ENCODE assay signal across 16 cellular contexts in the genomic region with DNA sequence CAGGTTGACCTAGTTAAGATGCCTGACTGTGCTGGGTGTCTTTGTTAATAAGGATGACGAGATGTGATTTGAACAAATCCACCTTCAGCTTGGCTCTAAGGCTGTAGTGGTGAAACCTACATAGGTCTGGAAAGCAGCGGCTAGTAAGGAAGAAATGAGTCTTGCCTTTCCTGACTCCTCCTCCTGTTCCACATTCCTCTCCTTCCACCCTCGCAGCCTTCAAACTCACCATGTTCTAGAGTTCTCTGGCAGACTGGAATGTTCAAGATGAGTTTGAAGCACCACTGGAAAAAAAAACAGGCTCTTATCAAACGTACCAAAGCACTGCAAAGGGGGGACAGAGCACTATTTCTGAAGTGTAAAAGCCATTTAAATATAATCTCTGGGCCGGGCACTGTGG.
DNase-seq lines count a peak whose midpoint lies in the region; ATAC-seq and TF ChIP-seq lines count a peak whose summit lies in the region.
"Had no signal": no experiment of that assay in that cellular context is flagged by ENCODE, and none has a peak within 500 bp of the region (broad histone marks: within the 10 kb centered on the region; RNA-seq: fewer than 3 reads in every experiment).

No MANE protein-coding gene starts in this region.

- TF ChIP-seq CTCF in choroid plexus epithelial cell (conservative IDR thresholded peaks at IDR 0.05; ENCODE audit: low read depth, low read length) (no peak), lower lobe of right lung (IDR thresholded peaks at IDR 0.05) (no peak), PC-3 (conservative IDR thresholded peaks at IDR 0.05; ENCODE audit: low read depth, low read length) (no peak), GM20000 (IDR thresholded peaks at IDR 0.05; ENCODE audit: extremely low read depth, missing control alignments) (no peak)

- 60% methylated on average over 5 of the region's 5 CpGs for WGBS in GM23248 (ENCODE audit: low coverage in 1 of 2, low lambda C conversion rate in 2 of 2, missing lambda C conversion rate in 2 of 2), 2 experiments

- in situ Hi-C loops in GM23248 (cut with MboI) = loop anchor here (25.0 kb wide), 1 partner anchor 684 kb away; a partner anchor contains a TSS

- H3K79me2 ChIP-seq in GM23248 (ENCODE audit: insufficient read depth) (no peaks in the 10 kb centered on the region), PC-3 (ENCODE audit: low read length) (no peaks in the 10 kb centered on the region)

- no peak overlapping the region for H2AFZ ChIP-seq in GM23248
- H2AFZ ChIP-seq in PC-3 (ENCODE audit: low read length) = no peak overlapping the region
- H2AFZ ChIP-seq: GM23338 had no signal

- BruUV-seq in PC-3 (replicated peaks; lab: Mats Ljungman, UMichigan) = no TSS peak

- ATAC-seq in lower lobe of right lung (peak; percentile 61 to 67), HG03571 (IDR thresholded peaks at IDR 0.05; ENCODE audit: unreplicated experiment) (no peak), PC-3 (no peak), GM18511 (IDR thresholded peaks at IDR 0.05; ENCODE audit: unreplicated experiment) (no peak)
- ATAC-seq: A549, GM23338 had no signal

- DNase-seq in GM23248 (peak; percentile 26), choroid plexus epithelial cell (ENCODE audit: low read depth) (peak; percentile 46), lower lobe of right lung (no peak), PC-3 (no peak), GM20000 (ENCODE audit: low spot score) (no peak)
- DNase-seq: BE2C; CD4-positive, alpha-beta memory T cell; DMS79; EL; GF-D8; H7 had no signal

- no peaks in the 10 kb centered on the region for H3K9me2 ChIP-seq in GM23248 (ENCODE audit: insufficient read depth)
- H3K9me2 ChIP-seq in PC-3 (replicated peaks; ENCODE audit: low read length) = no peaks in the 10 kb centered on the region

- CTCF ChIA-PET in PC-3 (lab: Charles Lee) = no interaction called here

- H3F3A ChIP-seq in GM23248 (ENCODE audit: insufficient read depth) = peaks cover 5% of the 10 kb centered on the region; the same call in 1 of the 2 replicates
- no peaks in the 10 kb centered on the region for H3F3A ChIP-seq in PC-3 (ENCODE audit: low read length, unreplicated experiment)

- POLR2A ChIA-PET in PC-3 (lab: Charles Lee; ENCODE audit: unreplicated experiment) = no interaction called here

- H3K4me3 ChIP-seq in GM23248 (no peak overlapping the region), choroid plexus epithelial cell (ENCODE audit: low read depth, low read length) (no peak overlapping the region), lower lobe of right lung (no peak overlapping the region), PC-3 (ENCODE audit: low read length) (no peak overlapping the region)
- H3K4me3 ChIP-seq: A549, GM23338 had no signal

- H3K4me1 ChIP-seq in GM23248 (ENCODE audit: insufficient read depth) (peaks cover 5% of the 10 kb centered on the region; the same call in 1 of the 2 replicates), lower lobe of right lung (no peaks in the 10 kb centered on the region), PC-3 (ENCODE audit: insufficient read depth, low read length) (no peaks in the 10 kb centered on the region; the same call in 1 of the 2 replicates)
- H3K4me1 ChIP-seq: A549 had no signal

- no peak overlapping the region for H3K9ac ChIP-seq in GM23248
- no peak overlapping the region for H3K9ac ChIP-seq in PC-3 (ENCODE audit: low read length)

- no peaks in the 10 kb centered on the region for H3K36me3 ChIP-seq in GM23248 (ENCODE audit: low read depth)
- H3K36me3 ChIP-seq in lower lobe of right lung = no peaks in the 10 kb centered on the region
- no peaks in the 10 kb centered on the region for H3K36me3 ChIP-seq in PC-3 (ENCODE audit: low read depth, low read length)
- H3K36me3 ChIP-seq: BE2C had no signal

- H3K9me3 ChIP-seq in GM23248 (ENCODE audit: low read depth) (no peaks in the 10 kb centered on the region), lower lobe of right lung (no peaks in the 10 kb centered on the region), PC-3 (ENCODE audit: low read length) (no peaks in the 10 kb centered on the region)
- H3K9me3 ChIP-seq: A549, BE2C had no signal

- H3K27ac ChIP-seq in GM23248 (no peak overlapping the region), lower lobe of right lung (no peak overlapping the region), PC-3 (ENCODE audit: low read length) (no peak overlapping the region)
- H3K27ac ChIP-seq: A549, C4-2B had no signal

- no peaks in the 10 kb centered on the region for H4K20me1 ChIP-seq in GM23248 (ENCODE audit: insufficient read depth)
- H4K20me1 ChIP-seq in PC-3 (ENCODE audit: low read length) = no peaks in the 10 kb centered on the region

- H3K4me2 ChIP-seq in GM23248 (ENCODE audit: unreplicated experiment) (no peak overlapping the region), PC-3 (ENCODE audit: low read length) (no peak overlapping the region)
- H3K4me2 ChIP-seq: A549, GM23338 had no signal

- intact Hi-C loops in lower lobe of right lung (cut with DNase I) (no loop called here), PC-3 (cut with micrococcal nuclease) (no loop called here)

- H3K27me3 ChIP-seq in GM23248 (replicated peaks; ENCODE audit: insufficient read depth) (no peaks in the 10 kb centered on the region), lower lobe of right lung (ENCODE audit: low read depth) (no peaks in the 10 kb centered on the region), PC-3 (ENCODE audit: low read length) (no peaks in the 10 kb centered on the region)
- H3K27me3 ChIP-seq: BE2C had no signal

Comparison
In these comparisons a context has a peak if more than half of its experiments do, and no peak if none do; other contexts are left out.
1. DNase-seq: peak in GM23248 (single experiment) and choroid plexus epithelial cell (single experiment); none in lower lobe of right lung (single experiment), PC-3 (single experiment) and GM20000 (single experiment).
2. ATAC-seq: peak in lower lobe of right lung (2 of 2); none in HG03571 (single experiment), PC-3 (single experiment) and GM18511 (single experiment).